ENCODE assay signal across 13 cellular contexts in genomic region chr5:154740957-154741356, GRCh38. TPM values are rescaled to one million over a fixed set of nuclear protein-coding genes. Genes with fewer than 3 reads are reported as not detected.
DNase-seq lines count a peak whose midpoint lies in the region; ATAC-seq and TF ChIP-seq lines count a peak whose summit lies in the region.
"Had no signal": no experiment of that assay in that cellular context is flagged by ENCODE, and none has a peak within 500 bp of the region (broad histone marks: within the 10 kb centered on the region; RNA-seq: fewer than 3 reads in every experiment).

No MANE protein-coding gene starts in this region.

- no peaks in the 10 kb centered on the region for H3K9me3 Mint-ChIP-seq in nephron
- H3K9me3 Mint-ChIP-seq: activated CD8-positive, alpha-beta T cell treated with anti-CD3 and anti-CD28 coated beads for 36 hours; naive thymus-derived CD4-positive, alpha-beta T cell had no signal

- H3K4me1 Mint-ChIP-seq in nephron = peaks cover 20% of the 10 kb centered on the region
- H3K4me1 Mint-ChIP-seq: naive thymus-derived CD4-positive, alpha-beta T cell had no signal

- no peaks in the 10 kb centered on the region for H3K36me3 ChIP-seq in BE2C
- H3K36me3 ChIP-seq: BLaER1, SJSA1 had no signal

- no peak for ATAC-seq in HG03565 (IDR thresholded peaks at IDR 0.05; ENCODE audit: unreplicated experiment)
- ATAC-seq in GM21423 (IDR thresholded peaks at IDR 0.05; ENCODE audit: unreplicated experiment) = no peak
- ATAC-seq: activated CD8-positive, alpha-beta T cell treated with anti-CD3 and anti-CD28 coated beads for 36 hours; naive thymus-derived CD4-positive, alpha-beta T cell had no signal

- TF ChIP-seq CTCF in BE2C (IDR thresholded peaks at IDR 0.05; ENCODE audit: low read depth, low read length) = no peak
- TF ChIP-seq CTCF in fibroblast of villous mesenchyme (IDR thresholded peaks at IDR 0.05; ENCODE audit: insufficient read depth, low read depth, low read length) = no peak
- no peak for TF ChIP-seq CTCF in nephron (IDR thresholded peaks at IDR 0.05; ENCODE audit: unreplicated experiment in 3 of 3)

- no peaks in the 10 kb centered on the region for H3K27me3 ChIP-seq in BE2C
- H3K27me3 ChIP-seq: BLaER1, SJSA1 had no signal

- no peak overlapping the region for H3K4me3 ChIP-seq in BE2C (ENCODE audit: low read depth, low read length)
- H3K4me3 ChIP-seq in fibroblast of villous mesenchyme (ENCODE audit: low read depth, low read length) = no peak overlapping the region
- H3K4me3 ChIP-seq: BLaER1, SJSA1 had no signal

- peak overlapping the region in 2 of 3 experiments; percentile 28 to 49 for H3K27ac Mint-ChIP-seq in nephron
- H3K27ac Mint-ChIP-seq: activated CD8-positive, alpha-beta T cell treated with anti-CD3 and anti-CD28 coated beads for 36 hours had no signal

- no peak overlapping the region for H3K4me3 Mint-ChIP-seq in nephron
- H3K4me3 Mint-ChIP-seq: activated CD8-positive, alpha-beta T cell treated with anti-CD3 and anti-CD28 coated beads for 36 hours; naive thymus-derived CD4-positive, alpha-beta T cell had no signal

- peaks cover 14% of the 10 kb centered on the region for H3K4me1 ChIP-seq in BE2C
- H3K4me1 ChIP-seq: BLaER1, SJSA1 had no signal

- H3K9me3 ChIP-seq in BE2C = no peaks in the 10 kb centered on the region
- H3K9me3 ChIP-seq: BLaER1, SJSA1 had no signal

- DNase-seq in BE2C (peak; percentile 57), SK-N-DZ (ENCODE audit: low spot score) (peak; percentile 89), fibroblast of villous mesenchyme (ENCODE audit: low read depth) (peak; percentile 48), GF-D8 (lab: John Stamatoyannopoulos, UW) (no peak), GDM1 (lab: John Stamatoyannopoulos, UW) (no peak)
- DNase-seq: activated CD8-positive, alpha-beta T cell treated with anti-CD3 and anti-CD28 coated beads for 36 hours; amniotic stem cell; naive thymus-derived CD4-positive, alpha-beta T cell had no signal

- no peaks in the 10 kb centered on the region for H3K36me3 Mint-ChIP-seq in nephron (ENCODE audit: low read depth)
- H3K36me3 Mint-ChIP-seq: naive thymus-derived CD4-positive, alpha-beta T cell had no signal

- no peaks in the 10 kb centered on the region for H3K27me3 Mint-ChIP-seq in nephron (ENCODE audit: low read depth)
- H3K27me3 Mint-ChIP-seq: activated CD8-positive, alpha-beta T cell treated with anti-CD3 and anti-CD28 coated beads for 36 hours; naive thymus-derived CD4-positive, alpha-beta T cell had no signal

RNA-seq across cellular contexts. Expression of gene LARP1, which starts 14.2 kb away (rescaled TPM):
- 265 TPM for polyA plus RNA-seq in BE2C (2012; ENCODE audit: insufficient read depth, insufficient read length, low read depth)
- 89.5 and 92.3 TPM in 2 replicates for polyA plus RNA-seq in SK-N-DZ (2014; cell fraction: cytosol; rRNA removed)
- 82.9 and 128 TPM in 2 replicates for polyA plus RNA-seq in SK-N-DZ (2014; cell fraction: nucleus; rRNA removed)
- 111 and 120 TPM in 2 replicates for total RNA-seq in fibroblast of villous mesenchyme

Comparison
In these comparisons a context has a peak if more than half of its experiments do, and no peak if none do; other contexts are left out.
1. DNase-seq: peak in BE2C (single experiment), SK-N-DZ (single experiment) and fibroblast of villous mesenchyme (single experiment); none in GF-D8 (single experiment) and GDM1 (single experiment).